Comparison of ENCODE assay signal across 23 cellular contexts in genomic region chr10:28872592-28873165, GRCh38.
A peak's percentile ranks its signal among the peaks of the same experiment; 100 is the strongest.
DNase-seq lines count a peak whose midpoint lies in the region; ATAC-seq, FAIRE-seq and TF ChIP-seq lines count a peak whose summit lies in the region.
"Had no signal": no experiment of that assay in that cellular context is flagged by ENCODE, and none has a peak within 500 bp of the region (broad histone marks: within the 10 kb centered on the region; RNA-seq: fewer than 3 reads in every experiment).

No MANE protein-coding gene starts in this region.

- no peaks in the 10 kb centered on the region for H3K27me3 ChIP-seq in K562 (ENCODE audit: control insufficient read depth in 2 of 2, insufficient read depth in 2 of 2, low read length in 2 of 2)
- no peaks in the 10 kb centered on the region for H3K27me3 ChIP-seq in uterus
- H3K27me3 ChIP-seq in upper lobe of right lung: no peaks in the 10 kb centered on the region
- H3K27me3 ChIP-seq: BLaER1 treated with 17β-estradiol and CSF1 and Interleukin-3, amounts not matched to agents 10 nM and 100 nM; Peyer's patch had no signal

- no peak for TF ChIP-seq RAD21 in K562 (CRISPR knock-in tag; conservative IDR thresholded peaks at IDR 0.05 in 1 of 2, IDR thresholded peaks at IDR 0.05 in 1 of 2)

- no peak for TF ChIP-seq EP300 in K562 (IDR thresholded peaks at IDR 0.05; ENCODE audit: low read length)

- H3K36me3 ChIP-seq in K562 (ENCODE audit: control insufficient read depth, insufficient read depth, low read length) (no peaks in the 10 kb centered on the region), uterus (no peaks in the 10 kb centered on the region), upper lobe of right lung (no peaks in the 10 kb centered on the region)
- H3K36me3 ChIP-seq: BLaER1 treated with 17β-estradiol and CSF1 and Interleukin-3, amounts not matched to agents 10 nM and 100 nM; Peyer's patch had no signal

- H3K4me1 ChIP-seq in K562 (replicated peaks in 1 of 2; ENCODE audit: control insufficient read depth in 2 of 2, insufficient read depth in 2 of 2, low read length in 2 of 2) (no peaks in the 10 kb centered on the region), uterus (no peaks in the 10 kb centered on the region), upper lobe of right lung (no peaks in the 10 kb centered on the region)
- H3K4me1 ChIP-seq: Peyer's patch had no signal

- CTCF ChIA-PET in K562 (lab: Yijun Ruan, JAX; ENCODE audit: low intra/inter-chr PET ratio): no interaction called here

- no peak overlapping the region for H3K9ac ChIP-seq in K562 (ENCODE audit: insufficient read depth in 1 of 2, low read depth in 2 of 2, low read length in 2 of 2)
- H3K9ac ChIP-seq: BLaER1 treated with 17β-estradiol and CSF1 and Interleukin-3, amounts not matched to agents 10 nM and 100 nM; GM23248 had no signal

- intact Hi-C loops in K562 (cut with micrococcal nuclease): no loop called here
- intact Hi-C loops in uterus (cut with DNase I; ENCODE audit: low total_unique reads): no loop called here
- intact Hi-C loops in upper lobe of right lung (cut with DNase I): no loop called here

- 42% methylated on average over 5 of the region's 5 CpGs for WGBS in K562 (ENCODE audit: insufficient coverage, low coverage, missing lambda C conversion rate)

- POLR2A ChIA-PET in K562 (lab: Yijun Ruan, JAX): interaction anchor here (1.0 kb wide), 1 partner anchor 248 kb away, joined by 4 read pairs; no protein-coding TSS in a partner anchor

- no peaks in the 10 kb centered on the region for H3K79me2 ChIP-seq in K562 (ENCODE audit: control insufficient read depth, insufficient read depth, low read length)

- in situ Hi-C loops in K562 (cut with MboI): loop anchor here (10.0 kb wide), 1 partner anchor 198 kb away; the partner anchor contains the start of gene BAMBI

- peak; percentile 26 for DNase-seq in NOMO-1 treated with DMSO at 0.1 percent for 48 hours (lab: John Stamatoyannopoulos, UW; ENCODE audit: unreplicated experiment)
- no peak for DNase-seq in NOMO-1 treated with dmso at 0.1 percent for 144 hours (lab: John Stamatoyannopoulos, UW; ENCODE audit: unreplicated experiment)
- DNase-seq in K562 (ENCODE audit: extremely low read depth in 1 of 4, low spot score in 3 of 4): no peak
- no peak for DNase-seq in left lobe of liver (ENCODE audit: low spot score)
- DNase-seq in uterus: no peak
- DNase-seq in upper lobe of right lung: no peak
- DNase-seq: CD8-positive, alpha-beta memory T cell; DMS79 treated with DMSO at 0.1 percent for 48 hours; GM23248; Kasumi-1; MM.1S; NCI-H1436; NCI-H2029; NCI-H2171 treated with DMSO at 0.1 percent for 48 hours; NCI-H748 treated with DMSO at 0.1 percent for 48 hours had no signal

- no TSS peak for BruUV-seq in K562 (replicated peaks; lab: Mats Ljungman, UMichigan)

- no peak overlapping the region for H2AFZ ChIP-seq in K562 (ENCODE audit: low read depth, low read length)
- H2AFZ ChIP-seq: GM23248 had no signal

- FAIRE-seq in K562 (lab: Jason Lieb, UNC): no peak
- FAIRE-seq: GM12891 had no signal

- H3K9me1 ChIP-seq in K562 (ENCODE audit: control insufficient read depth, insufficient read depth, low read length): no peaks in the 10 kb centered on the region

- TF ChIP-seq CTCF in K562 (IDR thresholded peaks at IDR 0.05 in 2 of 3, conservative IDR thresholded peaks at IDR 0.05 in 1 of 3; ENCODE audit: insufficient read depth in 2 of 3, low read depth in 1 of 3, low read length in 3 of 3) (no peak), uterus (IDR thresholded peaks at IDR 0.05) (no peak), upper lobe of right lung (IDR thresholded peaks at IDR 0.05) (no peak)

- H3K9me3 ChIP-seq in K562 (replicated peaks; ENCODE audit: control insufficient read depth, insufficient read depth, low read depth, low read length) (no peaks in the 10 kb centered on the region), uterus (no peaks in the 10 kb centered on the region), upper lobe of right lung (no peaks in the 10 kb centered on the region)
- H3K9me3 ChIP-seq: Peyer's patch had no signal

- H4K20me1 ChIP-seq in K562 (replicated peaks; ENCODE audit: control insufficient read depth, insufficient read depth, low read length): no peaks in the 10 kb centered on the region
- H4K20me1 ChIP-seq: BLaER1 treated with 17β-estradiol and CSF1 and Interleukin-3, amounts not matched to agents 10 nM and 100 nM had no signal

- ATAC-seq in K562 (no peak), left lobe of liver (peak; percentile 54), HG03175 (IDR thresholded peaks at IDR 0.05; ENCODE audit: unreplicated experiment) (no peak), upper lobe of right lung (no peak), GM19035 (IDR thresholded peaks at IDR 0.05; ENCODE audit: unreplicated experiment) (no peak)
- ATAC-seq: HCT116, Right ventricle myocardium inferior had no signal

- H3K27ac ChIP-seq in K562 (ENCODE audit: extremely low read depth, low read depth, low read length) (no peak overlapping the region), uterus (no peak overlapping the region), upper lobe of right lung (no peak overlapping the region)
- H3K27ac ChIP-seq: BLaER1 treated with 17β-estradiol and CSF1 and Interleukin-3, amounts not matched to agents 10 nM and 100 nM; GM23248; Peyer's patch; SK-N-MC had no signal

- H3K4me3 ChIP-seq in K562: no peak overlapping the region
- no peak overlapping the region for H3K4me3 ChIP-seq in uterus
- no peak overlapping the region for H3K4me3 ChIP-seq in upper lobe of right lung
- H3K4me3 ChIP-seq: BLaER1 treated with 17β-estradiol and CSF1 and Interleukin-3, amounts not matched to agents 10 nM and 100 nM; GM23248; Peyer's patch; SK-N-MC had no signal

- H3K4me2 ChIP-seq in K562 (ENCODE audit: insufficient read depth, low read length): no peak overlapping the region

- no peak for TF ChIP-seq POLR2A in K562 (conservative IDR thresholded peaks at IDR 0.05)
- no peak for TF ChIP-seq POLR2A in uterus (IDR thresholded peaks at IDR 0.05)

TF ChIP-seq in K562, 482 proteins besides CTCF, POLR2A, EP300 and RAD21:
- TF ChIP-seq ATF7 (IDR thresholded peaks at IDR 0.05): 0 out of 2 replicates have a peak, but pooled peaks have one; percentile 18
- 0 out of 2 replicates have a peak, but pooled peaks have one; percentile 9 for TF ChIP-seq JUND (IDR thresholded peaks at IDR 0.05; ENCODE audit: borderline replicate concordance, low read depth, low read length)
- TF ChIP-seq JUND (tag; IDR thresholded peaks at IDR 0.05; ENCODE audit: borderline replicate concordance, low read depth, low read length): no peak
- no peak for TF ChIP-seq HMBOX1 (IDR thresholded peaks at IDR 0.05)
- no peak for TF ChIP-seq CEBPG (CRISPR knock-in tag; IDR thresholded peaks at IDR 0.05)
- TF ChIP-seq CEBPG (tag; conservative IDR thresholded peaks at IDR 0.05 in 1 of 2, IDR thresholded peaks at IDR 0.05 in 1 of 2): peak; percentile 86 to 90
- peak; percentile 71 for TF ChIP-seq RFX1 (IDR thresholded peaks at IDR 0.05)
- TF ChIP-seq TRIM24 (IDR thresholded peaks at IDR 0.05): peak in 1 of 2 experiments; percentile 54; a peak in 1 of 4 replicates
- peak; percentile 80 for TF ChIP-seq ATF3 (IDR thresholded peaks at IDR 0.05)
- no peak for TF ChIP-seq ATF3 (CRISPR knock-in tag; conservative IDR thresholded peaks at IDR 0.05)
- TF ChIP-seq MEF2A (IDR thresholded peaks at IDR 0.05; ENCODE audit: control insufficient read depth, low read depth, low read length): no peak
- peak; percentile 87 for TF ChIP-seq CEBPB (tag; IDR thresholded peaks at IDR 0.05)
